Comparison of ENCODE assay signal across 1 cellular context in genomic region chr5:176535655-176536131, GRCh38.
TF ChIP-seq lines count a peak whose summit lies in the region.

No MANE protein-coding gene starts in this region.

TF ChIP-seq in IMR-90, 13 proteins besides CTCF, POLR2A, EP300 and RAD21 (continued from another document):
- TF ChIP-seq MAZ (IDR thresholded peaks at IDR 0.05; ENCODE audit: borderline replicate concordance, low read depth, low read length) (no peak), USF2 (IDR thresholded peaks at IDR 0.05; ENCODE audit: low read depth, low read length) (no peak), FOS (IDR thresholded peaks at IDR 0.05; ENCODE audit: low read depth, low read length) (no peak), MAFK (IDR thresholded peaks at IDR 0.05; ENCODE audit: low read depth, low read length) (no peak), ELK1 (IDR thresholded peaks at IDR 0.05; ENCODE audit: borderline replicate concordance, low read depth, low read length) (no peak)
